In genomic region chr2:177670791-177671528, GRCh38 we compare ENCODE assay signal across 16 cellular contexts.
A peak's percentile ranks its signal among the peaks of the same experiment; 100 is the strongest.
DNase-seq lines count a peak whose midpoint lies in the region; ATAC-seq and TF ChIP-seq lines count a peak whose summit lies in the region.
"Had no signal": no experiment of that assay in that cellular context is flagged by ENCODE, and none has a peak within 500 bp of the region (broad histone marks: within the 10 kb centered on the region; RNA-seq: fewer than 3 reads in every experiment).

No MANE protein-coding gene starts in this region.

- H3K36me3 ChIP-seq in SJCRH30, result no peaks in the 10 kb centered on the region
- no peaks in the 10 kb centered on the region for H3K36me3 ChIP-seq in mesendoderm (ENCODE audit: control insufficient read depth, insufficient read depth, low read length)
- H3K36me3 ChIP-seq in ovary, result no peaks in the 10 kb centered on the region
- H3K36me3 ChIP-seq: ascending aorta; BLaER1 treated with 17β-estradiol and CSF1 and Interleukin-3, amounts not matched to agents 10 nM and 100 nM had no signal

- H3K23ac ChIP-seq in mesendoderm (ENCODE audit: low read length), result no peak overlapping the region

- no peak overlapping the region for H3K4me2 ChIP-seq in mesendoderm (ENCODE audit: low read length)

- H3K27me3 ChIP-seq in SJCRH30 (no peaks in the 10 kb centered on the region), mesendoderm (ENCODE audit: insufficient read depth, low read length, poor library complexity) (no peaks in the 10 kb centered on the region), ovary (no peaks in the 10 kb centered on the region)
- H3K27me3 ChIP-seq: ascending aorta; BLaER1 treated with 17β-estradiol and CSF1 and Interleukin-3, amounts not matched to agents 10 nM and 100 nM had no signal

- H3K9ac ChIP-seq in mesendoderm (ENCODE audit: low read length), result no peak overlapping the region
- H3K9ac ChIP-seq: BLaER1 treated with 17β-estradiol and CSF1 and Interleukin-3, amounts not matched to agents 10 nM and 100 nM had no signal

- no peak overlapping the region for H3K56ac ChIP-seq in mesendoderm (ENCODE audit: low read length)

- no peak for TF ChIP-seq EP300 in ovary (IDR thresholded peaks at IDR 0.05)

- H3K4me1 ChIP-seq in SJCRH30 (peaks cover 78% of the 10 kb centered on the region), mesendoderm (ENCODE audit: control insufficient read depth, low read depth, low read length) (no peaks in the 10 kb centered on the region), ovary (ENCODE audit: insufficient read depth) (peaks cover 4% of the 10 kb centered on the region)
- H3K4me1 ChIP-seq: ascending aorta; BLaER1 treated with 17β-estradiol and CSF1 and Interleukin-3, amounts not matched to agents 10 nM and 100 nM; foreskin keratinocyte had no signal

- intact Hi-C loops in ovary (cut with DNase I), result no loop called here
- intact Hi-C loops in left colon (cut with DNase I, micrococcal nuclease), result no loop called here

- no peak overlapping the region for H4K8ac ChIP-seq in mesendoderm (ENCODE audit: low read depth, low read length)

- TF ChIP-seq CTCF in ovary (IDR thresholded peaks at IDR 0.05), result no peak

- H3K79me1 ChIP-seq in mesendoderm (ENCODE audit: low read length), result no peaks in the 10 kb centered on the region

- H3K4me3 ChIP-seq in SJCRH30, result no peak overlapping the region
- H3K4me3 ChIP-seq in mesendoderm (ENCODE audit: low read length), result no peak overlapping the region
- no peak overlapping the region for H3K4me3 ChIP-seq in ovary
- H3K4me3 ChIP-seq: ascending aorta; BLaER1 treated with 17β-estradiol and CSF1 and Interleukin-3, amounts not matched to agents 10 nM and 100 nM had no signal

- TF ChIP-seq POLR2A in ovary (IDR thresholded peaks at IDR 0.05), result no peak

- H2AK5ac ChIP-seq in mesendoderm (ENCODE audit: low read length), result no peak overlapping the region

- no CpG with 5 or more reads among the region's 2 CpGs for WGBS in mesendoderm (ENCODE audit: extremely low coverage, insufficient coverage, low lambda C conversion rate)
- WGBS in ovary, 3 donors, result 58 to 62% (median 60%) methylated on average over 2 of the region's 2 CpGs

- H2BK15ac ChIP-seq in mesendoderm (replicated peaks; ENCODE audit: low read depth), result no peak overlapping the region

- H3K4ac ChIP-seq in mesendoderm (ENCODE audit: low read depth, low read length), result no peak overlapping the region

- H4K5ac ChIP-seq in mesendoderm (ENCODE audit: low read length), result no peak overlapping the region

- no peaks in the 10 kb centered on the region for H3K79me2 ChIP-seq in mesendoderm (ENCODE audit: control insufficient read depth, insufficient read depth, low read length)

- no peak overlapping the region for H3K18ac ChIP-seq in mesendoderm (ENCODE audit: low read length)

- H3K27ac ChIP-seq in SJCRH30 (peak overlapping the region; percentile 88), mesendoderm (ENCODE audit: low read depth, low read length) (no peak overlapping the region), ovary (no peak overlapping the region)
- H3K27ac ChIP-seq: ascending aorta; BLaER1 treated with 17β-estradiol and CSF1 and Interleukin-3, amounts not matched to agents 10 nM and 100 nM; foreskin keratinocyte had no signal

- H2BK120ac ChIP-seq in mesendoderm (ENCODE audit: low read depth, low read length), result no peak overlapping the region

- no peak overlapping the region for H2BK5ac ChIP-seq in mesendoderm (ENCODE audit: low read length)

- ATAC-seq in GM18502 (IDR thresholded peaks at IDR 0.05; ENCODE audit: poor library complexity, unreplicated experiment), result peak; percentile 76
- peak; percentile 67 for ATAC-seq in GM21619 (IDR thresholded peaks at IDR 0.05; ENCODE audit: unreplicated experiment)
- no peak for ATAC-seq in HG03520 (IDR thresholded peaks at IDR 0.05; ENCODE audit: unreplicated experiment)
- ATAC-seq in left colon, result no peak
- ATAC-seq: foreskin keratinocyte had no signal

- DNase-seq in SJCRH30 (peak; percentile 33 to 74), mesendoderm (peak; percentile 75), OCI-M2 (lab: John Stamatoyannopoulos, UW; ENCODE audit: unreplicated experiment) (no peak), ovary (no peak), left colon (no peak)
- DNase-seq: activated CD4-positive, alpha-beta T cell treated with anti-CD3 and anti-CD28 coated beads for 1 hour; effector CD4-positive, alpha-beta T cell; foreskin keratinocyte; NCI-H1105 treated with DMSO at 0.1 percent for 48 hours; NCI-H526; Right ventricle myocardium superior had no signal

- H3K9me3 ChIP-seq in SJCRH30 (replicated peaks), result no peaks in the 10 kb centered on the region
- H3K9me3 ChIP-seq in ovary, result no peaks in the 10 kb centered on the region
- H3K9me3 ChIP-seq: ascending aorta; BLaER1 treated with 17β-estradiol and CSF1 and Interleukin-3, amounts not matched to agents 10 nM and 100 nM had no signal

Comparison
In these comparisons a context has a peak if more than half of its experiments do, and no peak if none do; other contexts are left out.
1. ATAC-seq: peak in GM18502 (single experiment) and GM21619 (single experiment); none in HG03520 (single experiment) and left colon (single experiment).
2. DNase-seq: peak in SJCRH30 (2 of 2) and mesendoderm (single experiment); none in OCI-M2 (single experiment), ovary (0 of 5) and left colon (0 of 2).